21 cellular contexts compared by ENCODE assay signal in the genomic region with DNA sequence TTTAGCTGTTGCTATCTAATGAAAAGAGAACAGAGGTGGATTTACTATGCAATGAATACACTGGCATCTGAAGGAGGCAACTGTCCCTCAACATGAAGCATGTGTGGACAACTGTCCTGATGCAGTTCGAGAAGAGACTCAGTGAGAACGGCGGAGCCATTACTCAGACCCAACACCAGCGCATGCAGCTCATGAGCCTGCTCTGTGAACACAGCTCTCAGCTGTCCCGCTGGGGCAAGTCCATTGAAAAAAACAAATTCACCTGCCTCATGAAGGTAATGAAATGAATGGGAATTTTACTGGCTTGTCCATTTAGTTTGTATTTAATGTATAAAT.
"Had no signal": no experiment of that assay in that cellular context is flagged by ENCODE, and none has a peak within 500 bp of the region (broad histone marks: within the 10 kb centered on the region; RNA-seq: fewer than 3 reads in every experiment).

No MANE protein-coding gene starts in this region.

- H3K27ac ChIP-seq: body of pancreas, gastrocnemius medialis, neural progenitor cell had no signal

- H3K9me3 ChIP-seq: body of pancreas, gastrocnemius medialis, ovary had no signal

- DNase-seq: activated B cell treated with CpG ODN at 0.5 μM for 24 hours; activated CD4-positive, alpha-beta T cell treated with anti-CD3 and anti-CD28 coated beads for 48 hours; activated CD8-positive, alpha-beta memory T cell treated with anti-CD3 and anti-CD28 coated beads, Interleukin-2, amount 50 U/mL, for 48 hours; activated CD8-positive, alpha-beta T cell treated with anti-CD3 and anti-CD28 coated beads, Interleukin-2, amount 10 ng/mL, durations not matched to agents 7 days and 5 days; activated gamma-delta T cell treated with Interleukin-2 at 50 U/mL for 16 hours; activated T-cell treated with anti-CD3 and anti-CD28 coated beads, Interleukin-2, amount 50 U/mL, for 72 hours; amygdala; central memory CD4-positive, alpha-beta T cell; cortex of kidney; effector CD4-positive, alpha-beta T cell; hippocampal formation; stimulated activated CD4-positive, alpha-beta T cell treated with anti-CD3 and anti-CD28 coated beads, Interleukin-15, amount 100 ng/mL, for 24 hours; stimulated activated CD4-positive, alpha-beta T cell treated with anti-CD3 and anti-CD28 coated beads, Interleukin-4, amount 100 ng/mL, for 1 hour; stimulated activated naive B cell treated with anti-CD40 and anti-IgM and Interleukin-4, amounts not matched to agents 10 μg/mL and 1 μg/mL and 100 μg/mL, for 72 hours; substantia nigra; T-helper 2 cell; trophoblast cell had no signal

- H3K4me3 ChIP-seq: body of pancreas, gastrocnemius medialis, neural progenitor cell, ovary had no signal

- H3K36me3 ChIP-seq: neural progenitor cell, ovary had no signal

- H3K9ac ChIP-seq: neural progenitor cell had no signal

- ATAC-seq: activated CD8-positive, alpha-beta T cell treated with anti-CD3 and anti-CD28 coated beads, Interleukin-2, amount 10 ng/mL, durations not matched to agents 7 days and 5 days; activated T-cell treated with anti-CD3 and anti-CD28 coated beads, Interleukin-2, amount 50 U/mL, for 72 hours; stimulated activated naive B cell treated with anti-CD40 and anti-IgM and Interleukin-4, amounts not matched to agents 10 μg/mL and 1 μg/mL and 100 μg/mL, for 72 hours had no signal

- H3K4me1 ChIP-seq: body of pancreas, gastrocnemius medialis, neural progenitor cell had no signal

- H3K27me3 ChIP-seq: body of pancreas, gastrocnemius medialis, neural progenitor cell, ovary had no signal

- H2AFZ ChIP-seq: neural progenitor cell had no signal

- H3K4me2 ChIP-seq: neural progenitor cell had no signal
